ENCODE assay signal across 8 cellular contexts in the genomic region with DNA sequence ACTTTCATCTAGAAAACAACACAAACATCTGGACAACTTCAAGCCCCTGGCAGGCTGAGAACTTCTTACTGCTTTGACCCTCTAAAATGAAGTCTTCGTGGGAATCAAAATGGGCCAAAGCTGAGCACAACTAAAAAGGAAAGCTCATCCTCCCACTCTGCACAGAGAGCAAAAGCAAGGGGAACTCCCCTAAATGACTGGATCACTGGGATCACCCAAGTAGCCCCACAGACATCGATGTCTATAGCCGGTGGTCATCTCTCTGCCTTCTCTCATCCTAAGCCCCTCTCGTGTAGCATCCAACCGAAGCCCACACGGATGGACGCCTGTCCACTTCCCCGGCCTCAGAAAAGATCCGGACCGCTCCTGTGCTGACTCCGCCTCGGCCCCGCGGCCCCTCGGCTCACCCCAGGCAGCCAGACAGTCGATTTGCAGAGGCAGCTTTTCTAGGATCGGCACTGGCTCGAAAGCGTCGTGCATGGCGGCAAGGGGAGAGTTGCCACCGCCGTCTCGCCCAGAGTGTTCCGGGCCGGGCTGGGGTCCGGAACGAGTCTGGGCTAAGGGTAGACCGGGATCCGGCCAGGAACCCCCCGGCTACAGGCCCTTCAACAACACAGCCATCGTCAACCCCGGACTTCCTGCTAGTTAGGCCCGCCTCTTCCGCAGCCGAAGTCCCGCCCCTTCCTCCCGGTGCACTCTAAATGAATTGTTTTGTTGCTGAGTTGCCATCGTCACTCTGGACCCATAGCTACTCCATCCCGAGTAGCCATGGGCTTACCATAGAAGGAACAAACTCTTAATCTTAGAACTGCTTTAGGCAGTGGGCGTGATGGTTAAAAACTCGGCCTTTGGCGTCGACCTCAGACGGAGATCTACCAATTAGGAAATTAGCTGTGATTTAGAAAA. TPM values are rescaled to one million over a fixed set of nuclear protein-coding genes. Genes with fewer than 3 reads are reported as not detected.
A peak's percentile ranks its signal among the peaks of the same experiment; 100 is the strongest.
DNase-seq lines count a peak whose midpoint lies in the region; ATAC-seq and TF ChIP-seq lines count a peak whose summit lies in the region.

Gene VPS39 (minus strand): TSS at position 631 of the 906 bp plus-strand sequence. CDS start 151 bp downstream, at position 480.

- H3K4me3 ChIP-seq in GM23338, result peak within 1 kb of the TSS; percentile 83
- H3K4me3 ChIP-seq in fibroblast of pulmonary artery (replicated peaks; ENCODE audit: low read depth, low read length), result peak within 1 kb of the TSS; percentile 92

- H3K27ac Mint-ChIP-seq in GM23338, result peak within 1 kb of the TSS; percentile 91
- H3K27ac Mint-ChIP-seq in natural killer cell, result peak within 1 kb of the TSS; percentile 90 to 97

- TF ChIP-seq CTCF in GM23338 (conservative IDR thresholded peaks at IDR 0.05; ENCODE audit: low read depth in 2 of 2) (no peak), fibroblast of pulmonary artery (IDR thresholded peaks at IDR 0.05; ENCODE audit: low read length, missing control alignments) (no peak), natural killer cell (IDR thresholded peaks at IDR 0.05) (no peak)

- peaks cover 5% of the 10 kb centered on the region; the same call in 1 of the 2 replicates for H3K4me1 ChIP-seq in GM23338 (ENCODE audit: insufficient read depth)

- H3K79me2 ChIP-seq in GM23338 (replicated peaks; ENCODE audit: insufficient read depth), result peaks cover 29% of the 10 kb centered on the region

- peaks cover 8% of the 10 kb centered on the region; the same call in 1 of the 2 replicates for H3F3A ChIP-seq in GM23338 (replicated peaks; ENCODE audit: low read depth)

- H3K27ac ChIP-seq in GM23338 (ENCODE audit: low read depth), result peak within 1 kb of the TSS; percentile 82

- H3K27me3 ChIP-seq in GM23338 (ENCODE audit: insufficient read depth), result no peaks in the 10 kb centered on the region

- H3K27me3 Mint-ChIP-seq in GM23338 (ENCODE audit: insufficient read depth, low read depth, poor library complexity) (peaks cover 7% of the 10 kb centered on the region), natural killer cell (ENCODE audit: low read depth in 2 of 2) (no peaks in the 10 kb centered on the region)

- H3K4me1 Mint-ChIP-seq in GM23338, result peaks cover 7% of the 10 kb centered on the region
- peaks cover 28 to 45% of the 10 kb centered on the region in 2 donors for H3K4me1 Mint-ChIP-seq in natural killer cell

- intact Hi-C loops in natural killer cell (cut with micrococcal nuclease), result loop anchor here (1.0 kb wide), 1 partner anchor 65 kb away; the partner anchor contains the start of genes GANC and TMEM87A

- H3K9me3 Mint-ChIP-seq in GM23338 (no peaks in the 10 kb centered on the region), natural killer cell (no peaks in the 10 kb centered on the region)

- peak; percentile 99 for ATAC-seq in GM23338
- ATAC-seq in natural killer cell, result peak; percentile 97 to 98 (median 97)

- peaks cover 13% of the 10 kb centered on the region; the same call in 1 of the 2 replicates for H3K36me3 ChIP-seq in GM23338 (ENCODE audit: insufficient read depth)

- peak within 1 kb of the TSS; percentile 70; the same call in 1 of the 2 replicates for H2AFZ ChIP-seq in GM23338

- DNase-seq in Daoy (ENCODE audit: low read depth) (peak; percentile 88), GM23338 (ENCODE audit: low spot score) (peak; percentile 96), LoVo (ENCODE audit: low spot score) (peak; percentile 89), fibroblast of pulmonary artery (ENCODE audit: low read depth) (peak; percentile 90), natural killer cell (peak; percentile 80)
- DNase-seq in activated T-helper 9 cell treated with anti-CD3 and anti-CD28 coated beads, Interleukin-2, amount 50 U/mL, for 16 hours (ENCODE audit: low read depth), result peak; percentile 74
- DNase-seq in stimulated activated naive CD4-positive, alpha-beta T cell (lab: John Stamatoyannopoulos, UW), result peak; percentile 46 to 78 (median 70)

- H3K36me3 Mint-ChIP-seq in GM23338 (ENCODE audit: low read depth) (peaks cover 21% of the 10 kb centered on the region; the same call in 2 of the 3 replicates), natural killer cell (peaks cover 17% of the 10 kb centered on the region)

- H3K9me2 ChIP-seq in GM23338 (ENCODE audit: insufficient read depth), result no peaks in the 10 kb centered on the region; the same call in 1 of the 2 replicates

- peak; percentile 87 for TF ChIP-seq POLR2A in Raji (IDR thresholded peaks at IDR 0.05; ENCODE audit: insufficient read depth, low read depth, low read length)

- H3K4me3 Mint-ChIP-seq in GM23338, result peak within 1 kb of the TSS; percentile 98
- peak within 1 kb of the TSS; percentile 96 for H3K4me3 Mint-ChIP-seq in natural killer cell

- H3K4me2 ChIP-seq in GM23338, result peak within 1 kb of the TSS; percentile 90

- 0 out of 2 replicates have a peak, but pooled peaks cover 3% of the 10 kb centered on the region for H4K20me1 ChIP-seq in GM23338 (replicated peaks; ENCODE audit: insufficient read depth)

TF ChIP-seq in GM23338, 12 proteins besides CTCF, POLR2A, EP300 and RAD21:
- no peak for TF ChIP-seq ZNF114 (CRISPR knock-in tag; IDR thresholded peaks at IDR 0.05)
- TF ChIP-seq, protein P1, sequence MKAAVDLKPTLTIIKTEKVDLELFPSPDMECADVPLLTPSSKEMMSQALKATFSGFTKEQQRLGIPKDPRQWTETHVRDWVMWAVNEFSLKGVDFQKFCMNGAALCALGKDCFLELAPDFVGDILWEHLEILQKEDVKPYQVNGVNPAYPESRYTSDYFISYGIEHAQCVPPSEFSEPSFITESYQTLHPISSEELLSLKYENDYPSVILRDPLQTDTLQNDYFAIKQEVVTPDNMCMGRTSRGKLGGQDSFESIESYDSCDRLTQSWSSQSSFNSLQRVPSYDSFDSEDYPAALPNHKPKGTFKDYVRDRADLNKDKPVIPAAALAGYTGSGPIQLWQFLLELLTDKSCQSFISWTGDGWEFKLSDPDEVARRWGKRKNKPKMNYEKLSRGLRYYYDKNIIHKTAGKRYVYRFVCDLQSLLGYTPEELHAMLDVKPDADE (IDR thresholded peaks at IDR 0.05), result no peak
- TF ChIP-seq POLR2AphosphoS5 (IDR thresholded peaks at IDR 0.05; ENCODE audit: low read depth), result peak; percentile 86
TF ChIP-seq in GM23338: peak in this region for 1.

RNA-seq across cellular contexts. Expression of gene VPS39, which starts in this region (rescaled TPM):
- total RNA-seq in Daoy (2014; rRNA removed; shearing (Covaris generic)), result 9.9 and 13.1 TPM in 2 replicates
- total RNA-seq in GM23338 (2014; rRNA removed; shearing (Covaris generic)), result 45.1 and 46.1 TPM in 2 replicates
- polyA plus RNA-seq in GM23338 (2016; fragmentation: Nextera tagmentation; extraction: Ambion mirVana), result 14.1 and 14.9 TPM in 2 replicates
- total RNA-seq in natural killer cell, result 100 to 1,000 TPM; 104 to 115 (median 112) TPM

Comparison
In these comparisons a context has a peak if more than half of its experiments do, and no peak if none do; other contexts are left out.
1. Peak in every context shown above with its lines: DNase-seq, ATAC-seq, H3K4me3 ChIP-seq and H3K27ac ChIP-seq.